ENCODE assay signal across 1 cellular context in genomic region chr5:173633304-173633703, GRCh38.
TF ChIP-seq lines count a peak whose summit lies in the region.

No MANE protein-coding gene starts in this region.

TF ChIP-seq in K562, 482 proteins besides CTCF, POLR2A, EP300 and RAD21 (continued from another document):
- TF ChIP-seq ZBTB11 (CRISPR knock-in tag; IDR thresholded peaks at IDR 0.05): no peak
- peak; percentile 76 for TF ChIP-seq SMAD4 (CRISPR knock-in tag; conservative IDR thresholded peaks at IDR 0.05)
- TF ChIP-seq STAG1 (CRISPR knock-in tag; IDR thresholded peaks at IDR 0.05; ENCODE audit: borderline replicate concordance): no peak
- TF ChIP-seq ELF2 (CRISPR knock-in tag; IDR thresholded peaks at IDR 0.05): no peak
- TF ChIP-seq ZNF354B (CRISPR knock-in tag; IDR thresholded peaks at IDR 0.05): no peak
- no peak for TF ChIP-seq ZBTB2 (IDR thresholded peaks at IDR 0.05)
- no peak for TF ChIP-seq PHF21A (IDR thresholded peaks at IDR 0.05; ENCODE audit: borderline replicate concordance, low read depth)
- peak; percentile 22; the same call in 1 of the 2 replicates for TF ChIP-seq FOSL1 (tag; conservative IDR thresholded peaks at IDR 0.05)
- TF ChIP-seq ZFP30 (CRISPR knock-in tag; IDR thresholded peaks at IDR 0.05; ENCODE audit: borderline replicate concordance): no peak
- TF ChIP-seq YY1 (IDR thresholded peaks at IDR 0.05; ENCODE audit: borderline replicate concordance in 1 of 3, control insufficient read depth in 1 of 3, extremely low read depth in 1 of 3, insufficient read depth in 3 of 3, insufficient read length in 1 of 3, insufficient replicate concordance in 2 of 3, low read depth in 1 of 3, low read length in 2 of 3): no peak
- no peak for TF ChIP-seq GTF2F1 (IDR thresholded peaks at IDR 0.05; ENCODE audit: low read depth, low read length)
- no peak for TF ChIP-seq HOMEZ (CRISPR knock-in tag; IDR thresholded peaks at IDR 0.05)
- TF ChIP-seq BHLHE40 (IDR thresholded peaks at IDR 0.05; ENCODE audit: low read length): no peak
- TF ChIP-seq ERF (CRISPR knock-in tag; IDR thresholded peaks at IDR 0.05): no peak
- TF ChIP-seq FOXO4 (CRISPR knock-in tag; IDR thresholded peaks at IDR 0.05): no peak
- TF ChIP-seq ZNF449 (CRISPR knock-in tag; IDR thresholded peaks at IDR 0.05): no peak
- TF ChIP-seq XRCC4 (IDR thresholded peaks at IDR 0.05; ENCODE audit: extremely low read depth, insufficient read depth, insufficient read length): no peak
- TF ChIP-seq ZNF512 (tag; IDR thresholded peaks at IDR 0.05): no peak
- no peak for TF ChIP-seq MYC (IDR thresholded peaks at IDR 0.05; ENCODE audit: low read depth, low read length)
- no peak for TF ChIP-seq MYC (CRISPR knock-in tag; IDR thresholded peaks at IDR 0.05; ENCODE audit: borderline replicate concordance, low read depth)
- no peak for TF ChIP-seq ZNF830 (CRISPR knock-in tag; IDR thresholded peaks at IDR 0.05)
- TF ChIP-seq KDM4B (IDR thresholded peaks at IDR 0.05; ENCODE audit: borderline replicate concordance in 2 of 2, low read depth in 1 of 2): no peak
- TF ChIP-seq KLF1 (tag; IDR thresholded peaks at IDR 0.05): no peak
- peak; percentile 53; the same call in 1 of the 2 replicates for TF ChIP-seq CEBPG (CRISPR knock-in tag; IDR thresholded peaks at IDR 0.05)
- TF ChIP-seq CEBPG (tag; conservative IDR thresholded peaks at IDR 0.05 in 1 of 2, IDR thresholded peaks at IDR 0.05 in 1 of 2): peak; percentile 40 to 87; a peak in 2 of 4 replicates
- TF ChIP-seq NCOA2 (IDR thresholded peaks at IDR 0.05; ENCODE audit: partially characterized antibody in 2 of 2): no peak
- TF ChIP-seq ZNF668 (CRISPR knock-in tag; IDR thresholded peaks at IDR 0.05): no peak
- TF ChIP-seq IRF2 (CRISPR knock-in tag; IDR thresholded peaks at IDR 0.05): no peak
- TF ChIP-seq KLF16 (IDR thresholded peaks at IDR 0.05): no peak
- no peak for TF ChIP-seq ZNF174 (CRISPR knock-in tag; IDR thresholded peaks at IDR 0.05)
- no peak for TF ChIP-seq BRF1 (IDR thresholded peaks at IDR 0.05; ENCODE audit: borderline replicate concordance, extremely low read depth, insufficient read length)
- no peak for TF ChIP-seq BRCA1 (IDR thresholded peaks at IDR 0.05)
- TF ChIP-seq BRCA1 (CRISPR knock-in tag; IDR thresholded peaks at IDR 0.05): no peak
- TF ChIP-seq HSF4 (CRISPR knock-in tag; IDR thresholded peaks at IDR 0.05; ENCODE audit: borderline replicate concordance): no peak
- no peak for TF ChIP-seq RFX1 (IDR thresholded peaks at IDR 0.05)
- TF ChIP-seq HIVEP1 (CRISPR knock-in tag; IDR thresholded peaks at IDR 0.05): no peak
- 0 out of 2 replicates have a peak, but pooled peaks have one; percentile 10 for TF ChIP-seq CEBPB (tag; IDR thresholded peaks at IDR 0.05)
- no peak for TF ChIP-seq DLX4 (CRISPR knock-in tag; IDR thresholded peaks at IDR 0.05)
- no peak for TF ChIP-seq CREB3 (tag; conservative IDR thresholded peaks at IDR 0.05; ENCODE audit: low read depth)
- no peak for TF ChIP-seq SMARCC2 (IDR thresholded peaks at IDR 0.05; ENCODE audit: low read depth)
- no peak for TF ChIP-seq ZBTB9 (CRISPR knock-in tag; IDR thresholded peaks at IDR 0.05)
- no peak for TF ChIP-seq ZC3H11A (IDR thresholded peaks at IDR 0.05; ENCODE audit: low read depth, low read length)
- TF ChIP-seq E2F5 (CRISPR knock-in tag; IDR thresholded peaks at IDR 0.05): no peak
- no peak for TF ChIP-seq STAT5A (IDR thresholded peaks at IDR 0.05; ENCODE audit: borderline replicate concordance, low read length)
- TF ChIP-seq IRF1 (CRISPR knock-in tag; IDR thresholded peaks at IDR 0.05; ENCODE audit: borderline replicate concordance): no peak
- no peak for TF ChIP-seq ZNF511 (CRISPR knock-in tag; IDR thresholded peaks at IDR 0.05)
- no peak for TF ChIP-seq ZNF551 (CRISPR knock-in tag; IDR thresholded peaks at IDR 0.05)
